Comparison of ENCODE assay signal across 23 cellular contexts in the genomic region with DNA sequence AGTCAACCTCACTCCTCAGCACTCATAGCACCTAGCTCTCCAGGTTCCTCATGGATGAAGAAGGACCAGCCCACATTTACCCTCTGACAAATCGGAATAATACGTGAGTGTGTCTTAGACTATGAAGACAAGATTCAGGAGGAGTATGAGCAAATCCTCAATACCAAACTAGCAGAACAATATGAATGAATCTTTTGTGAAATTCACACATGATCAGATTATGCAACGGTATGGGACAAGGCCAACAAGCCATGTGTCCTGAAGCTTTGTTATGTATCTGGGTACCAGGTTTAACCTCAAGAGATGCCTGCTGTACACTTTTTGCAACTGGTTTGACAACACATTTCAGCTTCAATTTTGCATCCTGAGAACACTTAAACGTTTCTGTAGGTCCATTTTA.
DNase-seq lines count a peak whose midpoint lies in the region; ATAC-seq, FAIRE-seq and TF ChIP-seq lines count a peak whose summit lies in the region.
"Had no signal": no experiment of that assay in that cellular context is flagged by ENCODE, and none has a peak within 500 bp of the region (broad histone marks: within the 10 kb centered on the region; RNA-seq: fewer than 3 reads in every experiment).

No MANE protein-coding gene starts in this region.

- H3K27ac ChIP-seq in A549 = no peak overlapping the region
- H3K27ac ChIP-seq in GM23248 = no peak overlapping the region
- H3K27ac ChIP-seq in astrocyte (ENCODE audit: low read depth, low read length) = no peak overlapping the region
- H3K27ac ChIP-seq in pancreas = no peak overlapping the region
- H3K27ac ChIP-seq in dorsolateral prefrontal cortex = no peak overlapping the region
- H3K27ac ChIP-seq: 22Rv1; BLaER1 treated with 17β-estradiol and CSF1 and Interleukin-3, amounts not matched to agents 10 nM and 100 nM; C4-2B had no signal

- intact Hi-C loops in pancreas (cut with DNase I) (no loop called here), dorsolateral prefrontal cortex (cut with DNase I) (no loop called here)

- no peak overlapping the region for H3K9ac ChIP-seq in GM23248
- H3K9ac ChIP-seq in astrocyte (ENCODE audit: low read length) = no peak overlapping the region
- H3K9ac ChIP-seq: BLaER1 treated with 17β-estradiol and CSF1 and Interleukin-3, amounts not matched to agents 10 nM and 100 nM had no signal

- in situ Hi-C loops in GM23248 (cut with MboI) = no loop called here

- H3K27me3 ChIP-seq in GM23248 (replicated peaks; ENCODE audit: insufficient read depth) (no peaks in the 10 kb centered on the region), astrocyte (ENCODE audit: insufficient read depth, low read length) (no peaks in the 10 kb centered on the region), pancreas (no peaks in the 10 kb centered on the region), dorsolateral prefrontal cortex (peaks cover 0 to 18% (median 0%) of the 10 kb centered on the region in 45 donors)
- H3K27me3 ChIP-seq: BLaER1 treated with 17β-estradiol and CSF1 and Interleukin-3, amounts not matched to agents 10 nM and 100 nM had no signal

- H3K4me3 ChIP-seq in A549 (no peak overlapping the region), GM23248 (no peak overlapping the region), astrocyte (ENCODE audit: insufficient read depth, low read depth, low read length) (no peak overlapping the region), pancreas (no peak overlapping the region), dorsolateral prefrontal cortex (no peak overlapping the region)
- H3K4me3 ChIP-seq: BLaER1 treated with 17β-estradiol and CSF1 and Interleukin-3, amounts not matched to agents 10 nM and 100 nM had no signal

- H3K36me3 ChIP-seq in GM23248 (ENCODE audit: low read depth) (no peaks in the 10 kb centered on the region), astrocyte (ENCODE audit: insufficient read depth, low read length) (no peaks in the 10 kb centered on the region), pancreas (no peaks in the 10 kb centered on the region)
- H3K36me3 ChIP-seq: BLaER1 treated with 17β-estradiol and CSF1 and Interleukin-3, amounts not matched to agents 10 nM and 100 nM had no signal

- H3K79me2 ChIP-seq in GM23248 (ENCODE audit: insufficient read depth) (no peaks in the 10 kb centered on the region), astrocyte (ENCODE audit: insufficient read depth, low read length) (no peaks in the 10 kb centered on the region)

- no peaks in the 10 kb centered on the region for H3K9me3 ChIP-seq in A549
- H3K9me3 ChIP-seq in GM23248 (ENCODE audit: low read depth) = no peaks in the 10 kb centered on the region
- H3K9me3 ChIP-seq in astrocyte (ENCODE audit: insufficient read depth, low read depth, low read length) = no peaks in the 10 kb centered on the region
- H3K9me3 ChIP-seq in pancreas = no peaks in the 10 kb centered on the region
- H3K9me3 ChIP-seq: Caco-2 had no signal

- no peak for TF ChIP-seq EP300 in A549 (IDR thresholded peaks at IDR 0.05)

- H3K4me1 ChIP-seq in A549 = no peaks in the 10 kb centered on the region
- H3K4me1 ChIP-seq in GM23248 (ENCODE audit: insufficient read depth) = no peaks in the 10 kb centered on the region
- no peaks in the 10 kb centered on the region for H3K4me1 ChIP-seq in astrocyte (ENCODE audit: insufficient read depth, low read length)
- no peaks in the 10 kb centered on the region for H3K4me1 ChIP-seq in pancreas
- H3K4me1 ChIP-seq: Caco-2 had no signal

- no peaks in the 10 kb centered on the region for H3K9me3 Mint-ChIP-seq in astrocyte (ENCODE audit: unreplicated experiment)

- WGBS in A549 (ENCODE audit: missing lambda C conversion rate) = 75% methylated on average over 4 of the region's 4 CpGs
- 20 to 27% methylated on average over 4 of the region's 4 CpGs for WGBS in GM23248 (ENCODE audit: low coverage in 1 of 2, low lambda C conversion rate in 2 of 2, missing lambda C conversion rate in 2 of 2), 2 experiments
- 77 to 80% methylated on average over 4 of the region's 4 CpGs for WGBS in pancreas, 2 donors

- TF ChIP-seq POLR2A in A549 (IDR thresholded peaks at IDR 0.05; ENCODE audit: low read length) = no peak

- peaks cover 2% of the 10 kb centered on the region for H3K36me3 Mint-ChIP-seq in astrocyte (ENCODE audit: low read depth, unreplicated experiment)
- H3K36me3 Mint-ChIP-seq: CD8-positive, alpha-beta T cell had no signal

- H3F3A ChIP-seq in GM23248 (ENCODE audit: insufficient read depth) = no peaks in the 10 kb centered on the region

- FAIRE-seq in A549 (lab: Jason Lieb, UNC) (peak; percentile 87), astrocyte (lab: Jason Lieb, UNC) (peak; percentile 99), pancreas (lab: Jason Lieb, UNC) (no peak)
- FAIRE-seq: D721Med, G401.6, GM12891 had no signal

- H3K4me3 Mint-ChIP-seq in astrocyte (ENCODE audit: unreplicated experiment) = no peak overlapping the region
- H3K4me3 Mint-ChIP-seq: B cell; CD4-positive, alpha-beta T cell; CD8-positive, alpha-beta T cell had no signal

- TF ChIP-seq RAD21 in A549 (conservative IDR thresholded peaks at IDR 0.05 in 1 of 2, IDR thresholded peaks at IDR 0.05 in 1 of 2) = no peak

- H3K4me1 Mint-ChIP-seq in astrocyte (ENCODE audit: low read depth, unreplicated experiment) = no peaks in the 10 kb centered on the region
- H3K4me1 Mint-ChIP-seq: B cell had no signal

- no peaks in the 10 kb centered on the region for H3K27me3 Mint-ChIP-seq in astrocyte (ENCODE audit: low read depth, unreplicated experiment)
- H3K27me3 Mint-ChIP-seq: B cell; CD4-positive, alpha-beta T cell had no signal

- CTCF ChIA-PET in A549 (lab: Yijun Ruan, JAX) = interaction anchor here (1.0 kb wide), 1 partner anchor 13 kb away, joined by 3 read pairs; no protein-coding TSS in a partner anchor

- no peaks in the 10 kb centered on the region for H4K20me1 ChIP-seq in GM23248 (ENCODE audit: insufficient read depth)
- H4K20me1 ChIP-seq in astrocyte (ENCODE audit: insufficient read depth, low read length) = no peaks in the 10 kb centered on the region
- H4K20me1 ChIP-seq: BLaER1 treated with 17β-estradiol and CSF1 and Interleukin-3, amounts not matched to agents 10 nM and 100 nM had no signal

- H3K27ac Mint-ChIP-seq in astrocyte (ENCODE audit: unreplicated experiment) = no peak overlapping the region
- H3K27ac Mint-ChIP-seq: B cell; CD4-positive, alpha-beta T cell; CD8-positive, alpha-beta T cell had no signal

- no peak overlapping the region for H2AFZ ChIP-seq in GM23248
- H2AFZ ChIP-seq in astrocyte (ENCODE audit: low read depth, low read length) = no peak overlapping the region

- H3K4me2 ChIP-seq in A549 = no peak overlapping the region
- H3K4me2 ChIP-seq in GM23248 (ENCODE audit: unreplicated experiment) = no peak overlapping the region
- no peak overlapping the region for H3K4me2 ChIP-seq in astrocyte (ENCODE audit: low read length)
- H3K4me2 ChIP-seq: BLaER1 treated with 17β-estradiol and CSF1 and Interleukin-3, amounts not matched to agents 10 nM and 100 nM had no signal

- DNase-seq in A549 (ENCODE audit: low read depth in 1 of 2, low spot score in 1 of 2) (no peak), GM23248 (peak; percentile 4), astrocyte (ENCODE audit: low read depth) (no peak), myocyte (ENCODE audit: low read depth) (peak; percentile 2), pancreas (no peak), dorsolateral prefrontal cortex (no peak)
- no peak for DNase-seq in activated effector memory CD4-positive, alpha-beta T cell treated with Interleukin-2 at 50 U/mL for 16 hours
- DNase-seq: ACHN; AML-193; Caco-2; Calu3; CD4-positive, alpha-beta T cell; CD8-positive, alpha-beta T cell; DMS79 treated with DMSO at 0.1 percent for 48 hours; GF-D8 had no signal

- ATAC-seq in A549 (no peak), pancreas (no peak), GM21515 (IDR thresholded peaks at IDR 0.05; ENCODE audit: unreplicated experiment) (no peak)
- ATAC-seq: CD8-positive, alpha-beta T cell had no signal

- TF ChIP-seq CTCF in A549 (IDR thresholded peaks at IDR 0.05) (no peak), astrocyte (IDR thresholded peaks at IDR 0.05; ENCODE audit: insufficient read depth, low read depth, low read length) (no peak), pancreas (IDR thresholded peaks at IDR 0.05) (no peak), dorsolateral prefrontal cortex (IDR thresholded peaks at IDR 0.05 in 54 of 56, conservative IDR thresholded peaks at IDR 0.05 in 2 of 56; ENCODE audit: low read depth in 1 of 56, partially characterized antibody in 56 of 56) (no peak)

- no peaks in the 10 kb centered on the region for H3K9me2 ChIP-seq in GM23248 (ENCODE audit: insufficient read depth)

- POLR2A ChIA-PET in A549 (lab: Yijun Ruan, JAX) = no interaction called here

TF ChIP-seq in A549, 52 proteins besides CTCF, POLR2A, EP300 and RAD21:
- TF ChIP-seq HEYL (CRISPR knock-in tag; IDR thresholded peaks at IDR 0.05) = no peak

Comparison
In these comparisons a context has a peak if more than half of its experiments do, and no peak if none do; other contexts are left out.
1. DNase-seq: peak in GM23248 (single experiment) and myocyte (single experiment); none in A549 (0 of 2), astrocyte (single experiment), activated effector memory CD4-positive, alpha-beta T cell treated with Interleukin-2 at 50 U/mL for 16 hours (single experiment), pancreas (0 of 6) and dorsolateral prefrontal cortex (0 of 10).